9 cellular contexts compared by ENCODE assay signal in genomic region chr4:48141048-48141447, GRCh38. TPM values are rescaled to one million over a fixed set of nuclear protein-coding genes. Genes with fewer than 3 reads are reported as not detected.
DNase-seq lines count a peak whose midpoint lies in the region; ATAC-seq and TF ChIP-seq lines count a peak whose summit lies in the region.
"Had no signal": no experiment of that assay in that cellular context is flagged by ENCODE, and none has a peak within 500 bp of the region (broad histone marks: within the 10 kb centered on the region; RNA-seq: fewer than 3 reads in every experiment).

No MANE protein-coding gene starts in this region.

- CTCF ChIA-PET in activated CD8-positive, alpha-beta T cell treated with anti-CD3 and anti-CD28 coated beads for 36 hours (lab: Charles Lee), result interaction anchor here (1.0 to 7.7 kb wide), 7 partner anchors 8 to 107 kb away, joined by 3 to 185 read pairs (median 13); no protein-coding TSS in a partner anchor
- CTCF ChIA-PET in activated CD8-positive, alpha-beta T cell treated with anti-CD3 and anti-CD28 coated beads, Interleukin-2, amount 10 ng/mL, durations not matched to agents 7 days and 5 days (lab: Charles Lee), result interaction anchor here (1.0 to 7.4 kb wide), 6 partner anchors 13 to 304 kb away, joined by 3 to 284 read pairs (median 4); no protein-coding TSS in a partner anchor
- CTCF ChIA-PET in SK-N-SH (lab: Yijun Ruan, JAX), result interaction anchor here (0.7 kb wide), 1 partner anchor 9 kb away, joined by 3 read pairs; no protein-coding TSS in a partner anchor

- H3K36me3 Mint-ChIP-seq in activated CD8-positive, alpha-beta T cell treated with anti-CD3 and anti-CD28 coated beads for 36 hours (ENCODE audit: low read depth), result peaks cover 19% of the 10 kb centered on the region
- H3K36me3 Mint-ChIP-seq in activated CD8-positive, alpha-beta T cell treated with anti-CD3 and anti-CD28 coated beads, Interleukin-2, amount 10 ng/mL, durations not matched to agents 7 days and 5 days (ENCODE audit: low read depth), result peaks cover 14% of the 10 kb centered on the region
- H3K36me3 Mint-ChIP-seq in progenitor cell of endocrine pancreas (ENCODE audit: insufficient read depth), result peaks cover 6% of the 10 kb centered on the region
- H3K36me3 Mint-ChIP-seq: activated naive CD4-positive, alpha-beta T cell treated with anti-CD3 and anti-CD28 coated beads, Interleukin-2, amount 50 U/mL, for 24 hours had no signal

- POLR2A ChIA-PET in activated CD8-positive, alpha-beta T cell treated with anti-CD3 and anti-CD28 coated beads for 36 hours (lab: Charles Lee), result interaction anchor here (0.7 to 4.8 kb wide), 2 partner anchors 10 to 14 kb away, joined by 3 to 49 read pairs; no protein-coding TSS in a partner anchor
- POLR2A ChIA-PET in activated CD8-positive, alpha-beta T cell treated with anti-CD3 and anti-CD28 coated beads, Interleukin-2, amount 10 ng/mL, durations not matched to agents 7 days and 5 days (lab: Charles Lee), result interaction anchor here (4.4 kb wide), 1 partner anchor 12 kb away, joined by 149 read pairs; no protein-coding TSS in a partner anchor
- POLR2A ChIA-PET in SK-N-SH (lab: Yijun Ruan, JAX), result no interaction called here

- H3K27me3 ChIP-seq in SK-N-SH (ENCODE audit: insufficient read depth) (no peaks in the 10 kb centered on the region), fibroblast of lung (ENCODE audit: control insufficient read depth, insufficient read depth, low read length) (no peaks in the 10 kb centered on the region), aorta (ENCODE audit: control insufficient read depth in 1 of 2, insufficient read depth in 2 of 2, low read length in 1 of 2) (no peaks in the 10 kb centered on the region)

- no peak overlapping the region for H3K27ac ChIP-seq in SK-N-SH (ENCODE audit: low read depth in 2 of 2, low read length in 1 of 2)
- no peak overlapping the region for H3K27ac ChIP-seq in fibroblast of lung (ENCODE audit: insufficient read depth, low read length)
- no peak overlapping the region for H3K27ac ChIP-seq in aorta (ENCODE audit: low read depth in 1 of 2, low read length in 2 of 2)

- no peak overlapping the region for H3K4me3 Mint-ChIP-seq in activated CD8-positive, alpha-beta T cell treated with anti-CD3 and anti-CD28 coated beads for 36 hours
- no peak overlapping the region for H3K4me3 Mint-ChIP-seq in activated CD8-positive, alpha-beta T cell treated with anti-CD3 and anti-CD28 coated beads, Interleukin-2, amount 10 ng/mL, durations not matched to agents 7 days and 5 days
- H3K4me3 Mint-ChIP-seq in progenitor cell of endocrine pancreas (ENCODE audit: low read depth), result no peak overlapping the region
- H3K4me3 Mint-ChIP-seq: activated naive CD4-positive, alpha-beta T cell treated with anti-CD3 and anti-CD28 coated beads, Interleukin-2, amount 50 U/mL, for 24 hours had no signal

- peak; percentile 70 for TF ChIP-seq RAD21 in SK-N-SH (IDR thresholded peaks at IDR 0.05; ENCODE audit: low read length)

- peaks cover 0 to 17% of the 10 kb centered on the region in 2 experiments; a peak in 1 of 4 replicates for H3K4me1 ChIP-seq in SK-N-SH (ENCODE audit: control insufficient read depth in 1 of 2, insufficient read depth in 2 of 2, low read depth in 1 of 2, low read length in 1 of 2)
- no peaks in the 10 kb centered on the region for H3K4me1 ChIP-seq in fibroblast of lung (ENCODE audit: control insufficient read depth, extremely low read depth, insufficient read depth, low read length)
- H3K4me1 ChIP-seq in aorta (ENCODE audit: control insufficient read depth in 1 of 2, insufficient read depth in 2 of 2, low read length in 2 of 2), result peaks cover 0 to 4% of the 10 kb centered on the region in 2 donors

- DNase-seq in activated CD8-positive, alpha-beta T cell treated with anti-CD3 and anti-CD28 coated beads for 36 hours, result no peak
- DNase-seq in activated CD8-positive, alpha-beta T cell treated with anti-CD3 and anti-CD28 coated beads, Interleukin-2, amount 10 ng/mL, durations not matched to agents 7 days and 5 days, result no peak
- peak; percentile 74 to 92 for DNase-seq in Kasumi-1 (lab: John Stamatoyannopoulos, UW)
- DNase-seq in SK-N-SH, result peak; percentile 48
- DNase-seq in fibroblast of lung (ENCODE audit: low read depth in 2 of 2), result peak; percentile 42 to 70
- DNase-seq in progenitor cell of endocrine pancreas (ENCODE audit: low spot score, unreplicated experiment), result no peak
- DNase-seq in aorta, result no peak

- 47% methylated on average over 2 of the region's 2 CpGs for WGBS in SK-N-SH (ENCODE audit: low lambda C conversion rate)
- WGBS in aorta, 2 donors, result 53 to 54% methylated on average over 2 of the region's 2 CpGs

- H2AFZ ChIP-seq in SK-N-SH (ENCODE audit: low read depth) (no peak overlapping the region), fibroblast of lung (ENCODE audit: low read length) (no peak overlapping the region)

- intact Hi-C loops in activated CD8-positive, alpha-beta T cell treated with anti-CD3 and anti-CD28 coated beads for 36 hours (cut with micrococcal nuclease), result no loop called here
- intact Hi-C loops in aorta (cut with DNase I), result no loop called here

- peak; percentile 40 for ATAC-seq in activated CD8-positive, alpha-beta T cell treated with anti-CD3 and anti-CD28 coated beads for 36 hours
- no peak for ATAC-seq in activated CD8-positive, alpha-beta T cell treated with anti-CD3 and anti-CD28 coated beads, Interleukin-2, amount 10 ng/mL, durations not matched to agents 7 days and 5 days
- ATAC-seq in aorta (ENCODE audit: low FRiP score) (no peak), GM21786 (IDR thresholded peaks at IDR 0.05; ENCODE audit: unreplicated experiment) (no peak)

- no peaks in the 10 kb centered on the region for H3F3A ChIP-seq in SK-N-SH (replicated peaks; ENCODE audit: insufficient read depth)

- no peaks in the 10 kb centered on the region for H3K9me3 Mint-ChIP-seq in activated CD8-positive, alpha-beta T cell treated with anti-CD3 and anti-CD28 coated beads for 36 hours
- H3K9me3 Mint-ChIP-seq in activated CD8-positive, alpha-beta T cell treated with anti-CD3 and anti-CD28 coated beads, Interleukin-2, amount 10 ng/mL, durations not matched to agents 7 days and 5 days (ENCODE audit: insufficient read depth), result no peaks in the 10 kb centered on the region
- H3K9me3 Mint-ChIP-seq in progenitor cell of endocrine pancreas (ENCODE audit: low read depth), result no peaks in the 10 kb centered on the region
- H3K9me3 Mint-ChIP-seq: activated naive CD4-positive, alpha-beta T cell treated with anti-CD3 and anti-CD28 coated beads, Interleukin-2, amount 50 U/mL, for 24 hours had no signal

- no peaks in the 10 kb centered on the region for H3K27me3 Mint-ChIP-seq in activated CD8-positive, alpha-beta T cell treated with anti-CD3 and anti-CD28 coated beads for 36 hours
- H3K27me3 Mint-ChIP-seq in activated CD8-positive, alpha-beta T cell treated with anti-CD3 and anti-CD28 coated beads, Interleukin-2, amount 10 ng/mL, durations not matched to agents 7 days and 5 days (ENCODE audit: low read depth), result no peaks in the 10 kb centered on the region
- no peaks in the 10 kb centered on the region for H3K27me3 Mint-ChIP-seq in progenitor cell of endocrine pancreas
- H3K27me3 Mint-ChIP-seq: activated naive CD4-positive, alpha-beta T cell treated with anti-CD3 and anti-CD28 coated beads, Interleukin-2, amount 50 U/mL, for 24 hours had no signal

- H3K4me3 ChIP-seq in SK-N-SH (ENCODE audit: low read depth in 2 of 2, low read length in 1 of 2) (no peak overlapping the region; a peak in 1 of 4 replicates), fibroblast of lung (replicated peaks in 1 of 4; ENCODE audit: control extremely low read depth in 1 of 4, insufficient read depth in 1 of 4, low read depth in 3 of 4, low read length in 4 of 4) (no peak overlapping the region), aorta (ENCODE audit: low read length in 2 of 2) (no peak overlapping the region)

- no peak overlapping the region for H3K27ac Mint-ChIP-seq in activated CD8-positive, alpha-beta T cell treated with anti-CD3 and anti-CD28 coated beads for 36 hours
- no peak overlapping the region for H3K27ac Mint-ChIP-seq in activated CD8-positive, alpha-beta T cell treated with anti-CD3 and anti-CD28 coated beads, Interleukin-2, amount 10 ng/mL, durations not matched to agents 7 days and 5 days
- H3K27ac Mint-ChIP-seq in progenitor cell of endocrine pancreas, result no peak overlapping the region

- H3K4me2 ChIP-seq in SK-N-SH (no peak overlapping the region), fibroblast of lung (ENCODE audit: extremely low read depth, insufficient read depth, low read length) (no peak overlapping the region)

- H3K36me3 ChIP-seq in SK-N-SH (replicated peaks in 1 of 2; ENCODE audit: control insufficient read depth in 1 of 2, insufficient read depth in 2 of 2, low read length in 1 of 2) (no peaks in the 10 kb centered on the region), fibroblast of lung (ENCODE audit: control insufficient read depth, insufficient read depth, low read length) (no peaks in the 10 kb centered on the region), aorta (ENCODE audit: control insufficient read depth in 1 of 2, insufficient read depth in 2 of 2, low read length in 1 of 2) (peaks cover 2 to 6% of the 10 kb centered on the region in 2 donors)

- TF ChIP-seq EP300 in SK-N-SH (IDR thresholded peaks at IDR 0.05; ENCODE audit: borderline replicate concordance in 1 of 2, low read depth in 1 of 2, low read length in 1 of 2), result no peak

- no peaks in the 10 kb centered on the region for H3K9me3 ChIP-seq in SK-N-SH
- H3K9me3 ChIP-seq in fibroblast of lung (ENCODE audit: control insufficient read depth, insufficient read depth, low read depth, low read length), result no peaks in the 10 kb centered on the region
- no peaks in the 10 kb centered on the region for H3K9me3 ChIP-seq in aorta (ENCODE audit: control insufficient read depth, low read length)

- no peaks in the 10 kb centered on the region for H3K79me2 ChIP-seq in SK-N-SH (ENCODE audit: insufficient read depth)
- H3K79me2 ChIP-seq in fibroblast of lung (ENCODE audit: control insufficient read depth, insufficient read depth, low read length), result no peaks in the 10 kb centered on the region

- H4K20me1 ChIP-seq in SK-N-SH (ENCODE audit: insufficient read depth), result no peaks in the 10 kb centered on the region
- no peaks in the 10 kb centered on the region for H4K20me1 ChIP-seq in fibroblast of lung (ENCODE audit: control insufficient read depth, extremely low read depth, insufficient read depth, low read length)

- peak; percentile 84 for TF ChIP-seq CTCF in activated CD8-positive, alpha-beta T cell treated with anti-CD3 and anti-CD28 coated beads for 36 hours (IDR thresholded peaks at IDR 0.05)
- TF ChIP-seq CTCF in SK-N-SH (IDR thresholded peaks at IDR 0.05), result peak; percentile 71
- TF ChIP-seq CTCF in fibroblast of lung (conservative IDR thresholded peaks at IDR 0.05 in 1 of 2, IDR thresholded peaks at IDR 0.05 in 1 of 2; ENCODE audit: low read depth in 1 of 2, low read length in 2 of 2), result peak in 1 of 2 donors; percentile 42
- peak; percentile 77 for TF ChIP-seq CTCF in progenitor cell of endocrine pancreas (IDR thresholded peaks at IDR 0.05; ENCODE audit: unreplicated experiment)

- peaks cover 49% of the 10 kb centered on the region for H3K4me1 Mint-ChIP-seq in activated CD8-positive, alpha-beta T cell treated with anti-CD3 and anti-CD28 coated beads for 36 hours (ENCODE audit: low read depth)
- H3K4me1 Mint-ChIP-seq in activated CD8-positive, alpha-beta T cell treated with anti-CD3 and anti-CD28 coated beads, Interleukin-2, amount 10 ng/mL, durations not matched to agents 7 days and 5 days (ENCODE audit: low read depth), result peaks cover 49% of the 10 kb centered on the region
- H3K4me1 Mint-ChIP-seq in progenitor cell of endocrine pancreas (ENCODE audit: low read depth), result no peaks in the 10 kb centered on the region

- H3K9me2 ChIP-seq in SK-N-SH, result no peaks in the 10 kb centered on the region

- H3K9ac ChIP-seq in SK-N-SH (no peak overlapping the region), fibroblast of lung (ENCODE audit: insufficient read depth, low read length) (no peak overlapping the region)

RNA-seq across cellular contexts. Expression of gene TXK, which starts 7.0 kb away (rescaled TPM):
- 10 to 100 TPM; 20.6 to 23.5 TPM for total RNA-seq in activated CD8-positive, alpha-beta T cell treated with anti-CD3 and anti-CD28 coated beads for 36 hours
- 10 to 100 TPM; 60.6 to 63.6 TPM for total RNA-seq in activated CD8-positive, alpha-beta T cell treated with anti-CD3 and anti-CD28 coated beads, Interleukin-2, amount 10 ng/mL, durations not matched to agents 7 days and 5 days
- 0.60 and 0.61 TPM in 2 replicates for polyA plus RNA-seq in SK-N-SH (2012; rRNA removed)
- 0.66 and 0.72 TPM in 2 replicates for polyA plus RNA-seq in SK-N-SH (2012; cell fraction: cytosol; rRNA removed)
- 0.93 and 1.4 TPM in 2 replicates for polyA plus RNA-seq in SK-N-SH (2012; cell fraction: nucleus; rRNA removed)
- total RNA-seq in fibroblast of lung, result 0.26 and 0.66 TPM in 2 replicates
- polyA plus RNA-seq in fibroblast of lung, result 0.05 and 0.09 TPM in 2 replicates
- 0.03 TPM in 1 of 2 replicates, not detected in the other for polyA plus RNA-seq in fibroblast of lung (2012)
- polyA minus RNA-seq in fibroblast of lung (ENCODE audit: low replicate concordance), result not detected in 2 replicates
- 1.3 and 3.0 TPM in 2 replicates for total RNA-seq in progenitor cell of endocrine pancreas
- 1 to 10 TPM; 2.3 to 6.8 TPM for total RNA-seq in aorta
- 1 to 10 TPM in 1 of 2 donors, under 1 TPM in 1; 0.87 to 1.4 TPM for polyA plus RNA-seq in aorta

Comparison
In these comparisons a context has a peak if more than half of its experiments do, and no peak if none do; other contexts are left out.
1. DNase-seq: peak in Kasumi-1 (2 of 2), SK-N-SH (single experiment) and fibroblast of lung (2 of 2); none in activated CD8-positive, alpha-beta T cell treated with anti-CD3 and anti-CD28 coated beads for 36 hours (single experiment), activated CD8-positive, alpha-beta T cell treated with anti-CD3 and anti-CD28 coated beads, Interleukin-2, amount 10 ng/mL, durations not matched to agents 7 days and 5 days (single experiment), progenitor cell of endocrine pancreas (single experiment) and aorta (0 of 2).